Comparison of ENCODE assay signal across 1 cellular context in the genomic region with DNA sequence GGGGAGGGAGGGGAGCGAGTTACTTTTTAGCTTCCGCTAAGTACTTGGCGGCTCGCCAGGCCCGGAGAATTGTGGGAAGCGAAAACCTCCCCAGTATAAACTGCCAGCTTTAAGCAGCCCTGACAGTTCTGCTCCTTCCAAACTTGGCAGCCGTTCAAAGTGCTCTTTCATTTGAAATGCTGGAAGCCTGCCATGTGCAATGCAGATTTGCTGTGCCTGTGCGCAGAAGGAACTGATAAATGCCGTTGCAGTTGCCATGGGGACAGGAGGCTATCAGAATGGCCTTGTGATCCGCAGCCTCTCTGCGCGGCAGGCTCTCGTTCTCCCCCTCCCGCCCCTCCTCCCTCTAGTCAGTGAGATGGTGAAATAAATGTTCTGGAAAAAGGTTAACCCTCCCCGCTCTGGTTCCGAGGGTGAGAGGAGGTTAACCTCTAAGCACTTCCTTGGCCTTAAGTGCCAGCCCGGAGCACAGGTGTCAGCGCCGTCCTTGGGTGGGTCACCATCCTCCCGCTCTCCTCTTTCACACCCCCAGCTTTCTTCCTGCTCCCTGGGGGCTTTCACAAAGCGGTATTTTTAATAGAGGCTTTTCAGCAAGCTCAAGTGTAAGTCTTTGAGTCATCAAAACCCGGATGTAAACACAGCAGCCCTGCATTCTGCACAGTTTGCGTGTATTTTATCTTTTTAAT.
A peak's percentile ranks its signal among the peaks of the same experiment; 100 is the strongest.
TF ChIP-seq lines count a peak whose summit lies in the region.

No MANE protein-coding gene starts in this region.

TF ChIP-seq in endothelial cell of umbilical vein, 7 proteins besides CTCF, POLR2A, EP300 and RAD21 (continued from another document):
- TF ChIP-seq MAX (IDR thresholded peaks at IDR 0.05; ENCODE audit: insufficient read depth, insufficient read length) (peak; percentile 81), MYC (IDR thresholded peaks at IDR 0.05; ENCODE audit: low read depth, low read length) (no peak), FOS (IDR thresholded peaks at IDR 0.05; ENCODE audit: borderline replicate concordance, insufficient read depth, low read length) (peak; percentile 61), GATA2 (IDR thresholded peaks at IDR 0.05; ENCODE audit: insufficient read depth, insufficient read length, low read depth, low read length) (peak; percentile 31), JUN (IDR thresholded peaks at IDR 0.05; ENCODE audit: borderline replicate concordance, insufficient read depth, insufficient read length, low read depth) (no peak)
